24 cellular contexts compared by ENCODE assay signal in genomic region chr15:45183511-45183910, GRCh38. TPM values are rescaled to one million over a fixed set of nuclear protein-coding genes. Genes with fewer than 3 reads are reported as not detected.
DNase-seq lines count a peak whose midpoint lies in the region; ATAC-seq and TF ChIP-seq lines count a peak whose summit lies in the region.
"Had no signal": no experiment of that assay in that cellular context is flagged by ENCODE, and none has a peak within 500 bp of the region (broad histone marks: within the 10 kb centered on the region; RNA-seq: fewer than 3 reads in every experiment).

No MANE protein-coding gene starts in this region.

- no peak overlapping the region for H3K27ac ChIP-seq in endodermal cell (ENCODE audit: low read depth, low read length)
- H3K27ac ChIP-seq: coronary artery, Peyer's patch had no signal

- peak overlapping the region; percentile 72 for H3K27ac Mint-ChIP-seq in activated T-cell treated with anti-CD3 and anti-CD28 coated beads, Interleukin-2, amount 50 U/mL, for 24 hours
- H3K27ac Mint-ChIP-seq in endodermal cell: peak overlapping the region; percentile 63
- peak overlapping the region; percentile 91 for H3K27ac Mint-ChIP-seq in stimulated activated effector memory CD8-positive, alpha-beta T cell treated with anti-CD3 and anti-CD28 coated beads, Interleukin-12 subunit alpha, Interleukin-12 subunit beta, amount 100 ng/mL, for 72 hours
- H3K27ac Mint-ChIP-seq: activated T-helper 1 cell treated with anti-CD3 and anti-CD28 coated beads, Interleukin-12 subunit alpha, Interleukin-12 subunit beta, Interleukin-2, Interleukin-4 antibody, amounts not matched to agents 30 ng/mL and 10 ng/mL and 1 ng/mL, durations not matched to agents 14 hours and 24 hours and 36 hours had no signal

- no peak overlapping the region for H3K4me3 Mint-ChIP-seq in activated T-cell treated with anti-CD3 and anti-CD28 coated beads, Interleukin-2, amount 50 U/mL, for 24 hours
- H3K4me3 Mint-ChIP-seq in activated T-cell treated with anti-CD3 and anti-CD28 coated beads, Interleukin-2, amount 50 U/mL, for 4 hours: no peak overlapping the region
- H3K4me3 Mint-ChIP-seq in endodermal cell: no peak overlapping the region
- no peak overlapping the region for H3K4me3 Mint-ChIP-seq in stimulated activated effector memory CD8-positive, alpha-beta T cell treated with anti-CD3 and anti-CD28 coated beads, Interleukin-12 subunit alpha, Interleukin-12 subunit beta, amount 100 ng/mL, for 72 hours
- H3K4me3 Mint-ChIP-seq: activated T-helper 1 cell treated with anti-CD3 and anti-CD28 coated beads, Interleukin-12 subunit alpha, Interleukin-12 subunit beta, Interleukin-2, Interleukin-4 antibody, amounts not matched to agents 30 ng/mL and 10 ng/mL and 1 ng/mL, durations not matched to agents 14 hours and 24 hours and 36 hours; naive thymus-derived CD8-positive, alpha-beta T cell had no signal

- no peaks in the 10 kb centered on the region for H3K36me3 Mint-ChIP-seq in activated T-cell treated with anti-CD3 and anti-CD28 coated beads, Interleukin-2, amount 50 U/mL, for 24 hours (ENCODE audit: low read depth)
- H3K36me3 Mint-ChIP-seq in activated T-cell treated with anti-CD3 and anti-CD28 coated beads, Interleukin-2, amount 50 U/mL, for 4 hours (ENCODE audit: insufficient read depth): peaks cover 4% of the 10 kb centered on the region
- H3K36me3 Mint-ChIP-seq in endodermal cell (ENCODE audit: low read depth): peaks cover 20% of the 10 kb centered on the region
- peaks cover 23% of the 10 kb centered on the region for H3K36me3 Mint-ChIP-seq in stimulated activated effector memory CD8-positive, alpha-beta T cell treated with anti-CD3 and anti-CD28 coated beads, Interleukin-12 subunit alpha, Interleukin-12 subunit beta, amount 100 ng/mL, for 72 hours
- H3K36me3 Mint-ChIP-seq: naive thymus-derived CD8-positive, alpha-beta T cell had no signal

- no peaks in the 10 kb centered on the region for H3K36me3 ChIP-seq in endodermal cell (ENCODE audit: control insufficient read depth, insufficient read depth, low read length)
- H3K36me3 ChIP-seq: Peyer's patch had no signal

- H3K9me3 ChIP-seq in endodermal cell (ENCODE audit: control insufficient read depth, low read length): no peaks in the 10 kb centered on the region
- H3K9me3 ChIP-seq: Peyer's patch had no signal

- no peaks in the 10 kb centered on the region for H3K9me3 Mint-ChIP-seq in activated T-cell treated with anti-CD3 and anti-CD28 coated beads, Interleukin-2, amount 50 U/mL, for 24 hours
- no peaks in the 10 kb centered on the region for H3K9me3 Mint-ChIP-seq in activated T-cell treated with anti-CD3 and anti-CD28 coated beads, Interleukin-2, amount 50 U/mL, for 4 hours
- H3K9me3 Mint-ChIP-seq in endodermal cell: no peaks in the 10 kb centered on the region
- H3K9me3 Mint-ChIP-seq in stimulated activated effector memory CD8-positive, alpha-beta T cell treated with anti-CD3 and anti-CD28 coated beads, Interleukin-12 subunit alpha, Interleukin-12 subunit beta, amount 100 ng/mL, for 72 hours: no peaks in the 10 kb centered on the region
- H3K9me3 Mint-ChIP-seq: activated T-helper 1 cell treated with anti-CD3 and anti-CD28 coated beads, Interleukin-12 subunit alpha, Interleukin-12 subunit beta, Interleukin-2, Interleukin-4 antibody, amounts not matched to agents 30 ng/mL and 10 ng/mL and 1 ng/mL, durations not matched to agents 14 hours and 24 hours and 36 hours; CD4-positive, alpha-beta memory T cell; naive thymus-derived CD8-positive, alpha-beta T cell had no signal

- WGBS in endodermal cell (ENCODE audit: insufficient coverage in 1 of 2, insufficient read length in 1 of 2), 2 experiments: 98 to 100% methylated on average over 1 to 2 of the region's 2 CpGs

- no peak for ATAC-seq in activated T-cell treated with anti-CD3 and anti-CD28 coated beads, Interleukin-2, amount 50 U/mL, for 4 hours
- ATAC-seq in stimulated activated effector memory CD8-positive, alpha-beta T cell treated with anti-CD3 and anti-CD28 coated beads, Interleukin-12 subunit alpha, Interleukin-12 subunit beta, amount 100 ng/mL, for 72 hours: no peak
- no peak for ATAC-seq in GM21723 (IDR thresholded peaks at IDR 0.05; ENCODE audit: unreplicated experiment)
- ATAC-seq: activated CD4-positive, CD25-positive, alpha-beta regulatory T cell treated with anti-CD3 and anti-CD28 coated beads, Interleukin-2, amount 50 U/mL, for 24 hours; naive thymus-derived CD8-positive, alpha-beta T cell had no signal

- H3K4me1 ChIP-seq in endodermal cell (ENCODE audit: control insufficient read depth, insufficient read depth, low read length): peaks cover 10% of the 10 kb centered on the region

- H3K4me3 ChIP-seq in endodermal cell (ENCODE audit: low read length): no peak overlapping the region
- H3K4me3 ChIP-seq: coronary artery, Peyer's patch had no signal

- H3K4me1 Mint-ChIP-seq in activated T-cell treated with anti-CD3 and anti-CD28 coated beads, Interleukin-2, amount 50 U/mL, for 24 hours (ENCODE audit: low read depth): peaks cover 46% of the 10 kb centered on the region
- peaks cover 36% of the 10 kb centered on the region for H3K4me1 Mint-ChIP-seq in activated T-cell treated with anti-CD3 and anti-CD28 coated beads, Interleukin-2, amount 50 U/mL, for 4 hours (ENCODE audit: low read depth)
- H3K4me1 Mint-ChIP-seq in endodermal cell: peaks cover 45% of the 10 kb centered on the region
- peaks cover 67% of the 10 kb centered on the region for H3K4me1 Mint-ChIP-seq in stimulated activated effector memory CD8-positive, alpha-beta T cell treated with anti-CD3 and anti-CD28 coated beads, Interleukin-12 subunit alpha, Interleukin-12 subunit beta, amount 100 ng/mL, for 72 hours

- H3K27me3 ChIP-seq in endodermal cell (ENCODE audit: control insufficient read depth, insufficient read depth, low read length, poor library complexity, severe bottlenecking): peaks cover 5% of the 10 kb centered on the region
- H3K27me3 ChIP-seq: Peyer's patch had no signal

- no peak for TF ChIP-seq CTCF in endodermal cell (conservative IDR thresholded peaks at IDR 0.05)

- H3K9ac ChIP-seq in endodermal cell (ENCODE audit: extremely low read depth, low read length, poor library complexity, severe bottlenecking): no peak overlapping the region

- no peak for DNase-seq in activated T-cell treated with anti-CD3 and anti-CD28 coated beads, Interleukin-2, amount 50 U/mL, for 24 hours
- no peak for DNase-seq in activated T-cell treated with anti-CD3 and anti-CD28 coated beads, Interleukin-2, amount 50 U/mL, for 4 hours
- DNase-seq in LHCN-M2 (ENCODE audit: low read depth): peak; percentile 45
- no peak for DNase-seq in endodermal cell
- DNase-seq in stimulated activated effector memory CD8-positive, alpha-beta T cell treated with anti-CD3 and anti-CD28 coated beads, Interleukin-12 subunit alpha, Interleukin-12 subunit beta, amount 100 ng/mL, for 72 hours (ENCODE audit: low spot score in 2 of 2): no peak
- no peak for DNase-seq in activated CD4-positive, CD25-positive, alpha-beta regulatory T cell treated with anti-CD3 and anti-CD28 coated beads, Interleukin-2, amount 50 U/mL, for 72 hours
- no peak for DNase-seq in HK-2 (ENCODE audit: unreplicated experiment)
- DNase-seq: DMS79 treated with DMSO at 0.1 percent for 48 hours; hypothalamus; naive thymus-derived CD8-positive, alpha-beta T cell; NCI-H1436; NK-92 treated with Interleukin-12 subunit alpha and Interleukin-12 subunit beta, amount 100 ng/mL, for 24 hours; Peyer's patch; small intestine; stimulated activated CD4-positive, alpha-beta T cell treated with anti-CD3 and anti-CD28 coated beads, Interleukin-4, amount 100 ng/mL, for 4 hours had no signal

- H3K27me3 Mint-ChIP-seq in activated T-cell treated with anti-CD3 and anti-CD28 coated beads, Interleukin-2, amount 50 U/mL, for 24 hours: no peaks in the 10 kb centered on the region
- H3K27me3 Mint-ChIP-seq in activated T-cell treated with anti-CD3 and anti-CD28 coated beads, Interleukin-2, amount 50 U/mL, for 4 hours (ENCODE audit: low read depth): peaks cover 2% of the 10 kb centered on the region
- peaks cover 6% of the 10 kb centered on the region for H3K27me3 Mint-ChIP-seq in endodermal cell (ENCODE audit: insufficient read depth)
- H3K27me3 Mint-ChIP-seq: CD4-positive, alpha-beta memory T cell had no signal

RNA-seq across cellular contexts. Expression of gene SHF, which starts 4.3 kb away (rescaled TPM):
- 10 to 100 TPM; 17.5 to 30.5 (median 19.2) TPM for total RNA-seq in activated T-cell treated with anti-CD3 and anti-CD28 coated beads, Interleukin-2, amount 50 U/mL, for 4 hours
- total RNA-seq in LHCN-M2 (2014; rRNA removed) (8.8 and 14.2 TPM in 2 replicates), endodermal cell (10 to 100 TPM; 42.0 to 53.8 TPM)
- 10.1 TPM for polyA plus RNA-seq in LHCN-M2 (2012)
- 45.2 TPM for polyA plus RNA-seq in endodermal cell (2013, experiment 1 of 2)
- 43.5 TPM for polyA plus RNA-seq in endodermal cell (2013, experiment 2 of 2)

RNA-seq across cellular contexts. Expression of gene DUOX1, which starts 53.7 kb away (rescaled TPM):
- under 1 TPM; 0.13 to 0.42 (median 0.22) TPM for total RNA-seq in activated T-cell treated with anti-CD3 and anti-CD28 coated beads, Interleukin-2, amount 50 U/mL, for 4 hours
- under 0.01 and 0.06 TPM in 2 replicates for total RNA-seq in LHCN-M2 (2014; rRNA removed)
- 0.64 TPM for polyA plus RNA-seq in LHCN-M2 (2012)
- total RNA-seq in endodermal cell: 1 to 10 TPM; 1.2 to 1.9 TPM
- polyA plus RNA-seq in endodermal cell (2013, experiment 1 of 2): 0.43 TPM
- 0.29 TPM for polyA plus RNA-seq in endodermal cell (2013, experiment 2 of 2)
- total RNA-seq: endothelial cell of umbilical vein; lung microvascular endothelial cell; naive thymus-derived CD8-positive, alpha-beta T cell had no signal
- polyA plus RNA-seq: endothelial cell of umbilical vein had no signal

RNA-seq across cellular contexts. Expression of gene DUOXA1, which starts 53.8 kb away (rescaled TPM):
- under 1 TPM; 0.08 to 0.58 (median 0.24) TPM for total RNA-seq in activated T-cell treated with anti-CD3 and anti-CD28 coated beads, Interleukin-2, amount 50 U/mL, for 4 hours
- total RNA-seq in LHCN-M2 (2014; rRNA removed): not detected in 2 replicates
- polyA plus RNA-seq in LHCN-M2 (2012): 0.11 TPM
- under 1 TPM; 0.86 to 0.99 TPM for total RNA-seq in endodermal cell
- polyA plus RNA-seq in endodermal cell (2013, experiment 1 of 2): 0.14 TPM
- 0.91 TPM for polyA plus RNA-seq in endodermal cell (2013, experiment 2 of 2)
- total RNA-seq: activated CD8-positive, alpha-beta memory T cell treated with anti-CD3 and anti-CD28 coated beads for 36 hours; activated T-helper 1 cell treated with anti-CD3 and anti-CD28 coated beads, Interleukin-12 subunit alpha, Interleukin-12 subunit beta, Interleukin-2, Interleukin-4 antibody, amounts not matched to agents 30 ng/mL and 10 ng/mL and 1 ng/mL, durations not matched to agents 14 hours and 24 hours and 36 hours; endothelial cell of umbilical vein; kidney epithelial cell; lung microvascular endothelial cell had no signal
- polyA plus RNA-seq: CD4-positive, alpha-beta memory T cell had no signal
